Comparison of ENCODE assay signal across 10 cellular contexts in genomic region chr5:168712280-168712924, GRCh38.
DNase-seq lines count a peak whose midpoint lies in the region; ATAC-seq, FAIRE-seq and TF ChIP-seq lines count a peak whose summit lies in the region.
"Had no signal": no experiment of that assay in that cellular context is flagged by ENCODE, and none has a peak within 500 bp of the region (broad histone marks: within the 10 kb centered on the region; RNA-seq: fewer than 3 reads in every experiment).

No MANE protein-coding gene starts in this region.

- DNase-seq in A673 (ENCODE audit: low spot score): peak; percentile 86
- peak; percentile 93 for DNase-seq in astrocyte of the spinal cord (ENCODE audit: low read depth, low spot score)
- DNase-seq in iPS-NIHi7 (ENCODE audit: extremely low spot score): peak; percentile 26
- no peak for DNase-seq in globus pallidus (ENCODE audit: low spot score)
- no peak for DNase-seq in D721Med (ENCODE audit: insufficient read length, low spot score)
- DNase-seq in GM10266 (ENCODE audit: extremely low spot score): no peak
- no peak for DNase-seq in NCI-H2081 treated with DMSO at 0.1 percent for 48 hours (lab: John Stamatoyannopoulos, UW)
- DNase-seq: activated naive CD8-positive, alpha-beta T cell treated with anti-CD3 and anti-CD28 coated beads, Interleukin-2, amount 10 ng/mL, durations not matched to agents 7 days and 5 days; NCI-H1048 had no signal

- POLR2A ChIA-PET in A673 (lab: Charles Lee; ENCODE audit: low non-redundant PET): no interaction called here

- peak; percentile 43 for ATAC-seq in HG03060 (IDR thresholded peaks at IDR 0.05; ENCODE audit: low read depth, unreplicated experiment)

- H3K27me3 ChIP-seq in A673 (replicated peaks; ENCODE audit: insufficient read depth, low read depth, low read length, poor library complexity): no peaks in the 10 kb centered on the region

- CTCF ChIA-PET in A673 (lab: Charles Lee): no interaction called here

- H3K9me3 ChIP-seq in A673 (ENCODE audit: low read depth, low read length, poor library complexity, severe bottlenecking): no peaks in the 10 kb centered on the region

- in situ Hi-C loops in astrocyte of the spinal cord (cut with HindIII; ENCODE audit: low sequenced_read_pairs): no loop called here

- no peak for FAIRE-seq in D721Med (lab: Jason Lieb, UNC)

- TF ChIP-seq CTCF in A673 (conservative IDR thresholded peaks at IDR 0.05; ENCODE audit: low read depth, low read length) (no peak), astrocyte of the spinal cord (IDR thresholded peaks at IDR 0.05; ENCODE audit: low read depth, low read length) (no peak), D721Med (IDR thresholded peaks at IDR 0.05; ENCODE audit: insufficient read depth, missing control alignments) (no peak), GM10266 (IDR thresholded peaks at IDR 0.05; ENCODE audit: control insufficient read depth, insufficient read depth, low read depth, missing control alignments) (no peak)

- H3K36me3 ChIP-seq in A673 (ENCODE audit: insufficient read depth, low read length, poor library complexity, severe bottlenecking): no peaks in the 10 kb centered on the region

- intact Hi-C loops in A673 (cut with micrococcal nuclease; ENCODE audit: unreplicated experiment): no loop called here

- BruUV-seq in A673 (replicated peaks; lab: Mats Ljungman, UMichigan): no TSS peak

- H3K4me1 ChIP-seq in A673 (ENCODE audit: insufficient read depth, low read length, poor library complexity, severe bottlenecking): peaks cover 9% of the 10 kb centered on the region

- no peak overlapping the region for H3K27ac ChIP-seq in A673 (ENCODE audit: low read depth, low read length, poor library complexity, severe bottlenecking)

- no peak overlapping the region for H3K4me3 ChIP-seq in A673 (ENCODE audit: low read depth, low read length, poor library complexity, severe bottlenecking)
- H3K4me3 ChIP-seq in astrocyte of the spinal cord (ENCODE audit: low read depth, low read length): no peak overlapping the region

Comparison
In these comparisons a context has a peak if more than half of its experiments do, and no peak if none do; other contexts are left out.
1. DNase-seq: peak in A673 (single experiment), astrocyte of the spinal cord (single experiment) and iPS-NIHi7 (single experiment); none in globus pallidus (single experiment), D721Med (single experiment), GM10266 (single experiment) and NCI-H2081 treated with DMSO at 0.1 percent for 48 hours (single experiment).